ENCODE assay signal across 11 cellular contexts in the genomic region with DNA sequence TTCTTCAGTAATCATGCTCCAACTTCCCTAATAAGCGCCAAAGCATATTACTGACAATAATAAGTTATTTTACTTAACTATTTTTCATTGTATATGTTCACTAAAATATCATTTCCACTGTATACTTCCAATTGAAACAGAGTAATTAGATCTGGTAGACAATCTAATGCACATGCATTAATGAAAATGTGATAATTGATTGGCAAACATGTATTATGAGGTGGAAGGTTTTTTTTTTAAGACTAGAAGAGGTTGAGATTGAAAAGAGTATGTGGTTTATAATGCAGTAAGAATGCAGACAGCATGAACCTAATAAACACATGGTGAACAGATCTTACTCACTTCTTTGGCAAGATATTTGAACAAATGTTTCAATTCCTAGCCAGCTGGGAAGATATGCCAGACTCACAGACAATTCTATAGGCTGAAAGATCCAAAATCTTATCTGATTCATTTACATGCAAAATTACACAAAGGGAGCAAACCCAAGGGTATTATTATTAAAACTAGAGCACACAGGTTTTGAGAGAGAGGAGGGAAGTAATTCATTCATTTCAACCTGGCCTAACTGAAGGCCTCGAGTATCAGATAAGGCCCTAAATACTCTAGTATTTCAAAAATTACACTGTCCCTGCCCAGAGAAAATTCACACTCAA. TPM values are rescaled to one million over a fixed set of nuclear protein-coding genes. Genes with fewer than 3 reads are reported as not detected.
DNase-seq lines count a peak whose midpoint lies in the region; ATAC-seq and TF ChIP-seq lines count a peak whose summit lies in the region.
"Had no signal": no experiment of that assay in that cellular context is flagged by ENCODE, and none has a peak within 500 bp of the region (broad histone marks: within the 10 kb centered on the region; RNA-seq: fewer than 3 reads in every experiment).

No MANE protein-coding gene starts in this region.

- H3K4me3 Mint-ChIP-seq in stimulated activated naive B cell treated with anti-CD40 and anti-IgM and Interleukin-4, amounts not matched to agents 10 μg/mL and 1 μg/mL and 100 μg/mL, for 72 hours = no peak overlapping the region
- no peak overlapping the region for H3K4me3 Mint-ChIP-seq in effector memory CD8-positive, alpha-beta T cell
- H3K4me3 Mint-ChIP-seq: activated T-cell treated with anti-CD3 and anti-CD28 coated beads, Interleukin-2, amount 50 U/mL, for 24 hours had no signal

- H3K27me3 Mint-ChIP-seq in stimulated activated naive B cell treated with anti-CD40 and anti-IgM and Interleukin-4, amounts not matched to agents 10 μg/mL and 1 μg/mL and 100 μg/mL, for 72 hours = peaks cover 49 to 55% of the 10 kb centered on the region in 2 donors
- peaks cover 17 to 31% of the 10 kb centered on the region in 2 donors for H3K27me3 Mint-ChIP-seq in effector memory CD8-positive, alpha-beta T cell

- no peaks in the 10 kb centered on the region for H3K9me3 Mint-ChIP-seq in stimulated activated naive B cell treated with anti-CD40 and anti-IgM and Interleukin-4, amounts not matched to agents 10 μg/mL and 1 μg/mL and 100 μg/mL, for 72 hours
- H3K9me3 Mint-ChIP-seq in effector memory CD8-positive, alpha-beta T cell = no peaks in the 10 kb centered on the region
- H3K9me3 Mint-ChIP-seq: activated T-cell treated with anti-CD3 and anti-CD28 coated beads, Interleukin-2, amount 50 U/mL, for 24 hours had no signal

- peaks cover 0 to 4% of the 10 kb centered on the region in 2 donors for H3K36me3 Mint-ChIP-seq in stimulated activated naive B cell treated with anti-CD40 and anti-IgM and Interleukin-4, amounts not matched to agents 10 μg/mL and 1 μg/mL and 100 μg/mL, for 72 hours
- H3K36me3 Mint-ChIP-seq in effector memory CD8-positive, alpha-beta T cell (ENCODE audit: insufficient read depth) = peaks cover 20% of the 10 kb centered on the region

- no peaks in the 10 kb centered on the region for H3K27me3 ChIP-seq in foreskin keratinocyte

- TF ChIP-seq CTCF in WI38 (IDR thresholded peaks at IDR 0.05; ENCODE audit: low read depth, low read length) (no peak), foreskin keratinocyte (conservative IDR thresholded peaks at IDR 0.05) (no peak)

- no peak overlapping the region for H3K27ac Mint-ChIP-seq in stimulated activated naive B cell treated with anti-CD40 and anti-IgM and Interleukin-4, amounts not matched to agents 10 μg/mL and 1 μg/mL and 100 μg/mL, for 72 hours
- H3K27ac Mint-ChIP-seq in effector memory CD8-positive, alpha-beta T cell = no peak overlapping the region
- H3K27ac Mint-ChIP-seq: activated T-cell treated with anti-CD3 and anti-CD28 coated beads, Interleukin-2, amount 50 U/mL, for 24 hours had no signal

- H3K4me1 Mint-ChIP-seq in stimulated activated naive B cell treated with anti-CD40 and anti-IgM and Interleukin-4, amounts not matched to agents 10 μg/mL and 1 μg/mL and 100 μg/mL, for 72 hours = peaks cover 11 to 30% of the 10 kb centered on the region in 2 donors
- H3K4me1 Mint-ChIP-seq in effector memory CD8-positive, alpha-beta T cell (ENCODE audit: low read depth in 2 of 2) = peaks cover 15 to 30% of the 10 kb centered on the region in 2 donors

- DNase-seq in NCI-H1417 (lab: John Stamatoyannopoulos, UW) (peak in 2 of 3 experiments; percentile 4 to 37), NCI-H1417 treated with DMSO at 0.1 percent for 48 hours (lab: John Stamatoyannopoulos, UW) (no peak), foreskin keratinocyte (peak in 1 of 2 donors; percentile 44), stromal cell of bone marrow (ENCODE audit: low read depth) (peak; percentile 26)
- DNase-seq in stimulated activated naive B cell treated with anti-CD40 and anti-IgM and Interleukin-4, amounts not matched to agents 10 μg/mL and 1 μg/mL and 100 μg/mL, for 72 hours = no peak
- DNase-seq in effector memory CD8-positive, alpha-beta T cell = no peak
- DNase-seq: 8988T; activated T-cell treated with anti-CD3 and anti-CD28 coated beads, Interleukin-2, amount 50 U/mL, for 24 hours; NCI-H345 had no signal

- ATAC-seq in foreskin keratinocyte = no peak
- no peak for ATAC-seq in HG03457 (IDR thresholded peaks at IDR 0.05; ENCODE audit: unreplicated experiment)
- ATAC-seq in stimulated activated naive B cell treated with anti-CD40 and anti-IgM and Interleukin-4, amounts not matched to agents 10 μg/mL and 1 μg/mL and 100 μg/mL, for 72 hours (replicated peaks) = no peak
- ATAC-seq in effector memory CD8-positive, alpha-beta T cell (replicated peaks) = no peak

- peak overlapping the region; percentile 89 for H3K4me3 ChIP-seq in WI38 (ENCODE audit: low read depth, low read length)

- H3K27ac ChIP-seq in foreskin keratinocyte = peak overlapping the region; percentile 98

- peaks cover 27% of the 10 kb centered on the region for H3K4me1 ChIP-seq in foreskin keratinocyte

RNA-seq across cellular contexts. Expression of gene NCKAP1, which starts 2.8 kb away (rescaled TPM):
- 165 and 168 TPM in 2 replicates for total RNA-seq in foreskin keratinocyte
- 37.1 and 47.6 TPM in 2 replicates for polyA plus RNA-seq in foreskin keratinocyte

RNA-seq across cellular contexts. Expression of gene DUSP19, which starts 43.1 kb away (rescaled TPM):
- total RNA-seq in foreskin keratinocyte = 1.0 TPM in 2 replicates
- polyA plus RNA-seq in foreskin keratinocyte = 0.30 and 0.40 TPM in 2 replicates

Comparison
In these comparisons a context has a peak if more than half of its experiments do, and no peak if none do; other contexts are left out.
1. DNase-seq: peak in NCI-H1417 (2 of 3) and stromal cell of bone marrow (single experiment); none in NCI-H1417 treated with DMSO at 0.1 percent for 48 hours (single experiment), stimulated activated naive B cell treated with anti-CD40 and anti-IgM and Interleukin-4, amounts not matched to agents 10 μg/mL and 1 μg/mL and 100 μg/mL, for 72 hours (single experiment) and effector memory CD8-positive, alpha-beta T cell (0 of 3).